8 cellular contexts compared by ENCODE assay signal in the genomic region with DNA sequence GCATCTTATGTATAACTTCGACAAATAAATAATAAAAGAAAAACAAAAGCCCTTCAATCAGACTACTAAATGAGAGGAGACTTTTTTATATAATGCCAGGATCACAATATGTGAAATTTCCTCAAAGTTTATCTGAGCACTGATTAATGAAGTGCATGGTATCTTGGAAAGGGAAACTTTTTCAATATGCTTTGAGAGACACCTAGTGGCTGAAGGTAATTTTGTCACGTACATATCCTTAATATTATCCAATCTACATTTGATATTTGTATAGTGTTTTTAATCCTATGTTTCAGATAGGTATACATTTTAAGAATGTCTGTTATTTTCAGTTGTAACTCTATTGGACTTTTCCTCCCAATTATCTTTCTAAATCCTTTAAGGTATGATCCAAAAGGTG.
DNase-seq lines count a peak whose midpoint lies in the region; ATAC-seq, FAIRE-seq and TF ChIP-seq lines count a peak whose summit lies in the region.

No MANE protein-coding gene starts in this region.

- TF ChIP-seq CTCF in AG09319 (IDR thresholded peaks at IDR 0.05; ENCODE audit: low read depth, low read length) (peak; percentile 24), HFFc6 (IDR thresholded peaks at IDR 0.05) (peak; percentile 58), kidney (IDR thresholded peaks at IDR 0.05; ENCODE audit: borderline replicate concordance, extremely low read depth, insufficient read depth) (peak; percentile 31)

- no peak overlapping the region for H3K27ac Mint-ChIP-seq in HFFc6

- intact Hi-C loops in kidney (cut with DNase I) = no loop called here

- H3K9me3 ChIP-seq in kidney (ENCODE audit: control insufficient read depth in 1 of 2, low read length in 2 of 2) = no peaks in the 10 kb centered on the region

- FAIRE-seq in TTC549 (lab: Jason Lieb, UNC) (peak; percentile 82), kidney (lab: Jason Lieb, UNC) (peak; percentile 99)

- no peaks in the 10 kb centered on the region for H3K36me3 ChIP-seq in kidney (ENCODE audit: control insufficient read depth in 1 of 2, insufficient read depth in 2 of 2, low read length in 2 of 2)

- H3K27me3 Mint-ChIP-seq in HFFc6 (ENCODE audit: insufficient read depth) = no peaks in the 10 kb centered on the region

- ATAC-seq in GM19324 (IDR thresholded peaks at IDR 0.05; ENCODE audit: low FRiP score, unreplicated experiment) (no peak), GM21737 (IDR thresholded peaks at IDR 0.05; ENCODE audit: unreplicated experiment) (no peak)

- no peak overlapping the region for H3K27ac ChIP-seq in kidney (ENCODE audit: low read depth in 2 of 2, low read length in 2 of 2)

- no peak overlapping the region for H3K4me3 ChIP-seq in kidney (ENCODE audit: low read length in 2 of 2)

- H3K4me1 ChIP-seq in kidney (ENCODE audit: control insufficient read depth in 1 of 2, insufficient read depth in 1 of 2, low read depth in 1 of 2, low read length in 2 of 2) = no peaks in the 10 kb centered on the region

- no peak overlapping the region for H3K9ac ChIP-seq in kidney (ENCODE audit: low read length in 2 of 2)

- H3K4me3 Mint-ChIP-seq in HFFc6 = no peak overlapping the region

- DNase-seq in AG09319 (ENCODE audit: extremely low read depth, low read depth) (no peak), HFFc6 (no peak), kidney (no peak), dedifferentiated amniotic fluid mesenchymal stem cell (ENCODE audit: extremely low spot score) (no peak), germinal center (ENCODE audit: low spot score) (no peak)

- no peaks in the 10 kb centered on the region for H3K9me3 Mint-ChIP-seq in HFFc6

- H3K4me1 Mint-ChIP-seq in HFFc6 (ENCODE audit: low read depth) = no peaks in the 10 kb centered on the region

- H3K36me3 Mint-ChIP-seq in HFFc6 (ENCODE audit: low read depth) = no peaks in the 10 kb centered on the region
